ENCODE assay signal across 17 cellular contexts in the genomic region with DNA sequence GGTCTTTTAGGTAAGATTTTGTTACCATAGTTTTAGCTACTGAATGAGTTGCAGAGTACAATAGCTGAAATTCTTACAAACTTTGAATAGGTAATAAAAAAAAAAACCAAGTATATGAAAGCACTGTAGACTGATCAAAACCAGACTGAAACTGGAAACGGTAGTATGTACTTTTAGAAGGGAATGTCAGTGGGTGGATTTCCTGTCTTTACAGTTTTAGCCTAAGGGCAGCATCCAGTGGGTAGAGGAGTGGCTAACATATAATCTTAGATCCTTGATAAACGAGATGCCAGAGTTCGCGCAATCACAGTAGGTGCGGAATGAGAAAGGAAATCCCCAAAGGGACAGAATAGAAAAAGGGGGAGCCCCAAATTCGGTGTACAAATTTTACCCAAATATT.
"Had no signal": no experiment of that assay in that cellular context is flagged by ENCODE, and none has a peak within 500 bp of the region (broad histone marks: within the 10 kb centered on the region; RNA-seq: fewer than 3 reads in every experiment).

No MANE protein-coding gene starts in this region.

- H3K27ac ChIP-seq: cardiac muscle cell, dorsolateral prefrontal cortex, gastroesophageal sphincter, parathyroid adenoma had no signal

- H3K27me3 Mint-ChIP-seq: activated CD8-positive, alpha-beta T cell treated with anti-CD3 and anti-CD28 coated beads for 36 hours; naive B cell had no signal

- H3K4me1 Mint-ChIP-seq: endodermal cell, naive B cell had no signal

- H3K9ac ChIP-seq: parathyroid adenoma had no signal

- H3K4me3 ChIP-seq: cardiac muscle cell, dorsolateral prefrontal cortex, gastroesophageal sphincter, lung had no signal

- H3K36me3 Mint-ChIP-seq: stimulated activated effector memory CD8-positive, alpha-beta T cell treated with anti-CD3 and anti-CD28 coated beads, Interleukin-12 subunit alpha, Interleukin-12 subunit beta, amount 100 ng/mL, for 72 hours had no signal

- H3K36me3 ChIP-seq: cardiac muscle cell had no signal

- H3K4me3 Mint-ChIP-seq: activated CD8-positive, alpha-beta T cell treated with anti-CD3 and anti-CD28 coated beads for 36 hours; endodermal cell; stimulated activated effector memory CD8-positive, alpha-beta T cell treated with anti-CD3 and anti-CD28 coated beads, Interleukin-12 subunit alpha, Interleukin-12 subunit beta, amount 100 ng/mL, for 72 hours; WTC11 had no signal

- ATAC-seq: activated CD8-positive, alpha-beta T cell treated with anti-CD3 and anti-CD28 coated beads for 36 hours; gastroesophageal sphincter; left colon; stimulated activated effector memory CD8-positive, alpha-beta T cell treated with anti-CD3 and anti-CD28 coated beads, Interleukin-12 subunit alpha, Interleukin-12 subunit beta, amount 100 ng/mL, for 72 hours; WTC11 had no signal

- H3K27ac Mint-ChIP-seq: activated CD8-positive, alpha-beta T cell treated with anti-CD3 and anti-CD28 coated beads for 36 hours; endodermal cell; naive B cell; stimulated activated effector memory CD8-positive, alpha-beta T cell treated with anti-CD3 and anti-CD28 coated beads, Interleukin-12 subunit alpha, Interleukin-12 subunit beta, amount 100 ng/mL, for 72 hours; WTC11 had no signal

- DNase-seq: activated CD4-positive, alpha-beta T cell treated with anti-CD3 and anti-CD28 coated beads for 4 hours; activated CD8-positive, alpha-beta T cell treated with anti-CD3 and anti-CD28 coated beads for 36 hours; activated naive CD4-positive, alpha-beta T cell; activated T-cell treated with anti-CD3 and anti-CD28 coated beads, Interleukin-2, amount 50 U/mL, for 48 hours; dorsolateral prefrontal cortex; endodermal cell; erythroblast; left colon; naive B cell; stimulated activated CD4-positive, alpha-beta T cell treated with anti-CD3 and anti-CD28 coated beads, Interleukin-12 subunit alpha, Interleukin-12 subunit beta, amount 100 ng/mL, for 4 hours; T-helper 2 cell had no signal
